18 cellular contexts compared by ENCODE assay signal in genomic region chr1:3560199-3560955, GRCh38.
"Had no signal": no experiment of that assay in that cellular context is flagged by ENCODE, and none has a peak within 500 bp of the region (broad histone marks: within the 10 kb centered on the region; RNA-seq: fewer than 3 reads in every experiment).

No MANE protein-coding gene starts in this region.

- H3K4me1 ChIP-seq: pancreas had no signal

- H3K27ac ChIP-seq: esophagus muscularis mucosa, pancreas had no signal

- H3K36me3 ChIP-seq: esophagus muscularis mucosa, pancreas had no signal

- H3K27ac Mint-ChIP-seq: dendritic cell treated with granulocyte-macrophage colony-stimulating factor and Interleukin-4, amounts not matched to agents 40 ng/mL and 50 ng/mL, for 4 days; stimulated activated naive CD8-positive, alpha-beta T cell treated with anti-CD3 and anti-CD28 coated beads, Interleukin-15, Interleukin-2, amounts not matched to agents 100 ng/mL and 50 ng/mL, for 24 hours; type B pancreatic cell had no signal

- H3K27me3 ChIP-seq: pancreas had no signal

- H3K9me3 ChIP-seq: esophagus muscularis mucosa, pancreas had no signal

- H3K9me3 Mint-ChIP-seq: stimulated activated naive CD8-positive, alpha-beta T cell treated with anti-CD3 and anti-CD28 coated beads, Interleukin-15, Interleukin-2, amounts not matched to agents 100 ng/mL and 50 ng/mL, for 24 hours; type B pancreatic cell had no signal

- ATAC-seq: activated CD4-positive, CD25-positive, alpha-beta regulatory T cell treated with anti-CD3 and anti-CD28 coated beads, Interleukin-2, amount 50 U/mL, for 24 hours; left colon; pancreas had no signal

- H3K36me3 Mint-ChIP-seq: type B pancreatic cell had no signal

- DNase-seq: activated CD4-positive, alpha-beta T cell treated with anti-CD3 and anti-CD28 coated beads, Interleukin-2, amount 50 U/mL, for 1 hour; activated CD8-positive, alpha-beta memory T cell treated with anti-CD3 and anti-CD28 coated beads for 24 hours; activated CD8-positive, alpha-beta memory T cell treated with anti-CD3 and anti-CD28 coated beads, Interleukin-2, amount 50 U/mL, for 48 hours; activated effector memory CD4-positive, alpha-beta T cell treated with Interleukin-2 at 50 U/mL for 16 hours; activated naive CD4-positive, alpha-beta T cell treated with anti-CD3 and anti-CD28 coated beads, Interleukin-2, amount 50 U/mL, for 16 hours; activated T-cell treated with anti-CD3 and anti-CD28 coated beads, Interleukin-2, amount 50 U/mL, for 48 hours; effector memory CD4-positive, alpha-beta T cell; islet precursor cell; left colon; pancreas; T-helper 1 cell; T-helper 9 cell had no signal

- H3K4me3 ChIP-seq: esophagus muscularis mucosa, lung, pancreas had no signal

- H3K4me3 Mint-ChIP-seq: dendritic cell treated with granulocyte-macrophage colony-stimulating factor and Interleukin-4, amounts not matched to agents 40 ng/mL and 50 ng/mL, for 4 days; stimulated activated naive CD8-positive, alpha-beta T cell treated with anti-CD3 and anti-CD28 coated beads, Interleukin-15, Interleukin-2, amounts not matched to agents 100 ng/mL and 50 ng/mL, for 24 hours; type B pancreatic cell had no signal

- H3K27me3 Mint-ChIP-seq: dendritic cell treated with granulocyte-macrophage colony-stimulating factor and Interleukin-4, amounts not matched to agents 40 ng/mL and 50 ng/mL, for 4 days; stimulated activated naive CD8-positive, alpha-beta T cell treated with anti-CD3 and anti-CD28 coated beads, Interleukin-15, Interleukin-2, amounts not matched to agents 100 ng/mL and 50 ng/mL, for 24 hours had no signal
